ENCODE assay signal across 23 cellular contexts in genomic region chr22:37180531-37181231, GRCh38. TPM values are rescaled to one million over a fixed set of nuclear protein-coding genes. Genes with fewer than 3 reads are reported as not detected.
A peak's percentile ranks its signal among the peaks of the same experiment; 100 is the strongest.
DNase-seq lines count a peak whose midpoint lies in the region; ATAC-seq and TF ChIP-seq lines count a peak whose summit lies in the region.
"Had no signal": no experiment of that assay in that cellular context is flagged by ENCODE, and none has a peak within 500 bp of the region (broad histone marks: within the 10 kb centered on the region; RNA-seq: fewer than 3 reads in every experiment).

No MANE protein-coding gene starts in this region.

- H3K4me1 ChIP-seq in RWPE2 (ENCODE audit: insufficient read depth, poor library complexity, severe bottlenecking): peaks cover 8% of the 10 kb centered on the region
- H3K4me1 ChIP-seq in lower lobe of right lung: peaks cover 58% of the 10 kb centered on the region

- intact Hi-C loops in lower lobe of right lung (cut with DNase I): no loop called here

- peaks cover 3% of the 10 kb centered on the region for H3K27me3 Mint-ChIP-seq in T-helper 2 cell treated with Interferon-gamma antibody and Interleukin-4, amounts not matched to agents 5 μg/mL and 100 μg/mL, for 36 hours (ENCODE audit: low read depth)
- peaks cover 45% of the 10 kb centered on the region for H3K27me3 Mint-ChIP-seq in stimulated activated memory B cell treated with anti-CD40 and anti-IgM and Interleukin-4, amounts not matched to agents 10 μg/mL and 1 μg/mL and 100 μg/mL, for 72 hours
- H3K27me3 Mint-ChIP-seq: stimulated activated naive CD8-positive, alpha-beta T cell treated with anti-CD3 and anti-CD28 coated beads, Interleukin-15, Interleukin-2, amounts not matched to agents 100 ng/mL and 50 ng/mL, for 24 hours had no signal

- peaks cover 19% of the 10 kb centered on the region for H3K4me1 Mint-ChIP-seq in T-helper 2 cell treated with Interferon-gamma antibody and Interleukin-4, amounts not matched to agents 5 μg/mL and 100 μg/mL, for 36 hours (ENCODE audit: low read depth)
- H3K4me1 Mint-ChIP-seq in stimulated activated memory B cell treated with anti-CD40 and anti-IgM and Interleukin-4, amounts not matched to agents 10 μg/mL and 1 μg/mL and 100 μg/mL, for 72 hours: peaks cover 30% of the 10 kb centered on the region

- H3K27me3 ChIP-seq in RWPE2 (ENCODE audit: insufficient read depth, poor library complexity, severe bottlenecking): no peaks in the 10 kb centered on the region
- H3K27me3 ChIP-seq in lower lobe of right lung (ENCODE audit: low read depth): no peaks in the 10 kb centered on the region
- H3K27me3 ChIP-seq: adrenal gland, SJSA1 had no signal

- no peak overlapping the region for H3K4me3 Mint-ChIP-seq in T-helper 2 cell treated with Interferon-gamma antibody and Interleukin-4, amounts not matched to agents 5 μg/mL and 100 μg/mL, for 36 hours
- H3K4me3 Mint-ChIP-seq in stimulated activated memory B cell treated with anti-CD40 and anti-IgM and Interleukin-4, amounts not matched to agents 10 μg/mL and 1 μg/mL and 100 μg/mL, for 72 hours: no peak overlapping the region
- H3K4me3 Mint-ChIP-seq: activated CD4-positive, alpha-beta T cell treated with anti-CD3 and anti-CD28 coated beads, Interleukin-2, amount 10 ng/mL, durations not matched to agents 24 days and 14 days; stimulated activated naive CD8-positive, alpha-beta T cell treated with anti-CD3 and anti-CD28 coated beads, Interleukin-15, Interleukin-2, amounts not matched to agents 100 ng/mL and 50 ng/mL, for 24 hours had no signal

- H3K27ac ChIP-seq in RWPE2 (ENCODE audit: poor library complexity, severe bottlenecking): no peak overlapping the region
- peak overlapping the region; percentile 58 for H3K27ac ChIP-seq in lower lobe of right lung
- H3K27ac ChIP-seq: 22Rv1, left ventricle myocardium inferior, SJSA1 had no signal

- H3K36me3 ChIP-seq in RWPE2 (ENCODE audit: low read depth) (no peaks in the 10 kb centered on the region), lower lobe of right lung (peaks cover 7% of the 10 kb centered on the region)
- H3K36me3 ChIP-seq: adrenal gland, left ventricle myocardium inferior, SJSA1 had no signal

- TF ChIP-seq CTCF in RWPE2 (IDR thresholded peaks at IDR 0.05; ENCODE audit: poor library complexity, severe bottlenecking) (no peak), lower lobe of right lung (IDR thresholded peaks at IDR 0.05) (no peak)

- no peak overlapping the region for H3K4me3 ChIP-seq in RWPE2 (ENCODE audit: severe bottlenecking)
- H3K4me3 ChIP-seq in lower lobe of right lung: no peak overlapping the region
- H3K4me3 ChIP-seq: adrenal gland, left ventricle myocardium inferior, SJSA1 had no signal

- H3K27ac Mint-ChIP-seq in T-helper 2 cell treated with Interferon-gamma antibody and Interleukin-4, amounts not matched to agents 5 μg/mL and 100 μg/mL, for 36 hours: peak overlapping the region; percentile 49
- H3K27ac Mint-ChIP-seq in stimulated activated memory B cell treated with anti-CD40 and anti-IgM and Interleukin-4, amounts not matched to agents 10 μg/mL and 1 μg/mL and 100 μg/mL, for 72 hours: peak overlapping the region; percentile 54
- H3K27ac Mint-ChIP-seq: activated CD4-positive, alpha-beta T cell treated with anti-CD3 and anti-CD28 coated beads, Interleukin-2, amount 10 ng/mL, durations not matched to agents 24 days and 14 days; stimulated activated naive CD8-positive, alpha-beta T cell treated with anti-CD3 and anti-CD28 coated beads, Interleukin-15, Interleukin-2, amounts not matched to agents 100 ng/mL and 50 ng/mL, for 24 hours had no signal

- no peaks in the 10 kb centered on the region for H3K9me3 Mint-ChIP-seq in T-helper 2 cell treated with Interferon-gamma antibody and Interleukin-4, amounts not matched to agents 5 μg/mL and 100 μg/mL, for 36 hours
- no peaks in the 10 kb centered on the region for H3K9me3 Mint-ChIP-seq in stimulated activated memory B cell treated with anti-CD40 and anti-IgM and Interleukin-4, amounts not matched to agents 10 μg/mL and 1 μg/mL and 100 μg/mL, for 72 hours
- H3K9me3 Mint-ChIP-seq: activated CD4-positive, alpha-beta T cell treated with anti-CD3 and anti-CD28 coated beads, Interleukin-2, amount 10 ng/mL, durations not matched to agents 24 days and 14 days; stimulated activated naive CD8-positive, alpha-beta T cell treated with anti-CD3 and anti-CD28 coated beads, Interleukin-15, Interleukin-2, amounts not matched to agents 100 ng/mL and 50 ng/mL, for 24 hours had no signal

- H3K9me3 ChIP-seq in RWPE2 (ENCODE audit: severe bottlenecking): no peaks in the 10 kb centered on the region
- no peaks in the 10 kb centered on the region for H3K9me3 ChIP-seq in lower lobe of right lung
- H3K9me3 ChIP-seq: adrenal gland, left ventricle myocardium inferior, SJSA1 had no signal

- DNase-seq in T-helper 2 cell treated with Interferon-gamma antibody and Interleukin-4, amounts not matched to agents 5 μg/mL and 100 μg/mL, for 36 hours (ENCODE audit: low spot score): no peak
- DNase-seq in T-helper 2 cell (no peak), RWPE2 (ENCODE audit: low spot score) (peak; percentile 29), lower lobe of right lung (peak; percentile 43), germinal center (ENCODE audit: low spot score) (no peak), CD1c-positive myeloid dendritic cell (ENCODE audit: extremely low spot score) (no peak), NCI-H2107 (lab: John Stamatoyannopoulos, UW) (no peak)
- DNase-seq: activated CD4-positive, alpha-beta T cell treated with anti-CD3 and anti-CD28 coated beads, Interleukin-2, amount 10 ng/mL, durations not matched to agents 24 days and 14 days; activated naive CD4-positive, alpha-beta T cell; adrenal gland; COR-L47; cortex of kidney; DND-41; Kasumi-1; left ventricle myocardium inferior; NCI-H187; nucleus accumbens; stimulated activated CD4-positive, alpha-beta T cell treated with anti-CD3 and anti-CD28 coated beads, Interleukin-4, amount 100 ng/mL, for 24 hours had no signal

- no peaks in the 10 kb centered on the region for H3K36me3 Mint-ChIP-seq in T-helper 2 cell treated with Interferon-gamma antibody and Interleukin-4, amounts not matched to agents 5 μg/mL and 100 μg/mL, for 36 hours (ENCODE audit: low read depth)
- H3K36me3 Mint-ChIP-seq in stimulated activated memory B cell treated with anti-CD40 and anti-IgM and Interleukin-4, amounts not matched to agents 10 μg/mL and 1 μg/mL and 100 μg/mL, for 72 hours: no peaks in the 10 kb centered on the region

- ATAC-seq in RWPE2 (ENCODE audit: low read depth): no peak
- ATAC-seq in lower lobe of right lung: no peak
- ATAC-seq in stimulated activated memory B cell treated with anti-CD40 and anti-IgM and Interleukin-4, amounts not matched to agents 10 μg/mL and 1 μg/mL and 100 μg/mL, for 72 hours: no peak

RNA-seq across cellular contexts. Expression of gene C1QTNF6, which starts 7.4 kb away (rescaled TPM):
- 5.3 TPM for total RNA-seq in lower lobe of right lung

RNA-seq across cellular contexts. Expression of gene IL2RB, which starts 31.0 kb away (rescaled TPM):
- 10.2 TPM for total RNA-seq in lower lobe of right lung
- total RNA-seq: renal cortical epithelial cell, SJSA1 had no signal

RNA-seq across cellular contexts. Expression of gene SSTR3, which starts 31.6 kb away (rescaled TPM):
- total RNA-seq in lower lobe of right lung: not detected
- total RNA-seq: left ventricle myocardium inferior, SJSA1 had no signal

Comparison
In these comparisons a context has a peak if more than half of its experiments do, and no peak if none do; other contexts are left out.
1. DNase-seq: peak in RWPE2 (single experiment) and lower lobe of right lung (single experiment); none in T-helper 2 cell treated with Interferon-gamma antibody and Interleukin-4, amounts not matched to agents 5 μg/mL and 100 μg/mL, for 36 hours (single experiment), T-helper 2 cell (0 of 5), germinal center (single experiment), CD1c-positive myeloid dendritic cell (single experiment) and NCI-H2107 (single experiment).